In the genomic region with DNA sequence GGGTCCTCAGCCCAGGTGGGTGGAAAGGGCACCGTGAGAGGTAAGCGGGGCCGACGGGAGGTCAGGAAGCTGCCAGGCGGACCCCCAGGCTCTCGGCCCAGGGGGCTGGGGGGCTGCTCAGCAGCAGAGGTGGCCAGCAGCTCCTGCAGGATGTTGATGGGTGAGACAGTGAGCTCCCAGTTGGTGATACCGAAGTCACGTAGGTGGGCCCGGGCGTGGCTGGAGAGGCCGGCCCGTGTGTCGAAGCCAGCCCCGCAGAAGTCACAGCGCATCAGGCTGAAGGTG, we compare ENCODE assay signal across 17 cellular contexts. TPM values are rescaled to one million over a fixed set of nuclear protein-coding genes. Genes with fewer than 3 reads are reported as not detected.
DNase-seq lines count a peak whose midpoint lies in the region; ATAC-seq, FAIRE-seq and TF ChIP-seq lines count a peak whose summit lies in the region.
"Had no signal": no experiment of that assay in that cellular context is flagged by ENCODE, and none has a peak within 500 bp of the region (broad histone marks: within the 10 kb centered on the region; RNA-seq: fewer than 3 reads in every experiment).

No MANE protein-coding gene starts in this region.

- 87% methylated on average over 15 of the region's 15 CpGs for WGBS in right cardiac atrium
- 89 to 91% methylated on average over 3 to 15 of the region's 15 CpGs for WGBS in endodermal cell (ENCODE audit: insufficient coverage in 1 of 2, insufficient read length in 1 of 2), 2 experiments

- H3K27me3 ChIP-seq in right cardiac atrium (ENCODE audit: control insufficient read depth, insufficient read depth): no peaks in the 10 kb centered on the region
- H3K27me3 ChIP-seq in right atrium auricular region: no peaks in the 10 kb centered on the region
- no peaks in the 10 kb centered on the region for H3K27me3 ChIP-seq in thoracic aorta (replicated peaks; ENCODE audit: insufficient read depth)
- no peaks in the 10 kb centered on the region for H3K27me3 ChIP-seq in endodermal cell (ENCODE audit: control insufficient read depth, insufficient read depth, low read length, poor library complexity, severe bottlenecking)
- no peaks in the 10 kb centered on the region for H3K27me3 ChIP-seq in Peyer's patch

- H3K9ac ChIP-seq in kidney (ENCODE audit: low read length in 2 of 2): no peak overlapping the region
- H3K9ac ChIP-seq in endodermal cell (ENCODE audit: extremely low read depth, low read length, poor library complexity, severe bottlenecking): no peak overlapping the region
- H3K9ac ChIP-seq: GM23248 had no signal

- no peaks in the 10 kb centered on the region for H3K36me3 Mint-ChIP-seq in endodermal cell (ENCODE audit: low read depth)
- H3K36me3 Mint-ChIP-seq in activated CD4-positive, alpha-beta memory T cell treated with anti-CD3 and anti-CD28 coated beads, Interleukin-2, amount 10 ng/mL, durations not matched to agents 7 days and 5 days (ENCODE audit: low read depth): peaks cover 4% of the 10 kb centered on the region
- H3K36me3 Mint-ChIP-seq: CD4-positive, CD25-positive, alpha-beta regulatory T cell had no signal

- FAIRE-seq in kidney (lab: Jason Lieb, UNC): no peak
- FAIRE-seq: GM18507, H54 had no signal

- H3K27ac Mint-ChIP-seq in endodermal cell: no peak overlapping the region
- H3K27ac Mint-ChIP-seq in activated CD4-positive, alpha-beta memory T cell treated with anti-CD3 and anti-CD28 coated beads, Interleukin-2, amount 10 ng/mL, durations not matched to agents 7 days and 5 days: no peak overlapping the region

- no peak for ATAC-seq in right cardiac atrium
- no peak for ATAC-seq in thoracic aorta (ENCODE audit: insufficient number of reproducible peaks, low FRiP score, low read depth)
- ATAC-seq: HCT116 had no signal

- no peak for TF ChIP-seq POLR2A in Peyer's patch (IDR thresholded peaks at IDR 0.05)

- H3K4me1 Mint-ChIP-seq in endodermal cell: peaks cover 7% of the 10 kb centered on the region
- H3K4me1 Mint-ChIP-seq in activated CD4-positive, alpha-beta memory T cell treated with anti-CD3 and anti-CD28 coated beads, Interleukin-2, amount 10 ng/mL, durations not matched to agents 7 days and 5 days: peaks cover 22% of the 10 kb centered on the region

- H3K27ac ChIP-seq in right cardiac atrium (ENCODE audit: low read length) (no peak overlapping the region), right atrium auricular region (no peak overlapping the region), kidney (ENCODE audit: low read depth in 2 of 2, low read length in 2 of 2) (no peak overlapping the region), thoracic aorta (peak overlapping the region; percentile 61 to 78), endodermal cell (ENCODE audit: low read depth, low read length) (no peak overlapping the region), Peyer's patch (no peak overlapping the region)
- H3K27ac ChIP-seq: 22Rv1, GM23248, HL-60 had no signal

- no peaks in the 10 kb centered on the region for H3K4me1 ChIP-seq in right cardiac atrium (ENCODE audit: control insufficient read depth, insufficient read depth, low read length)
- H3K4me1 ChIP-seq in right atrium auricular region: peaks cover 0 to 8% of the 10 kb centered on the region in 2 donors
- peaks cover under 1 to 4% of the 10 kb centered on the region in 2 donors for H3K4me1 ChIP-seq in kidney (ENCODE audit: control insufficient read depth in 1 of 2, insufficient read depth in 1 of 2, low read depth in 1 of 2, low read length in 2 of 2)
- peaks cover 29 to 56% of the 10 kb centered on the region in 2 donors for H3K4me1 ChIP-seq in thoracic aorta (ENCODE audit: control insufficient read depth in 1 of 2, low read depth in 2 of 2)
- no peaks in the 10 kb centered on the region for H3K4me1 ChIP-seq in endodermal cell (ENCODE audit: control insufficient read depth, insufficient read depth, low read length)
- peaks cover 0 to 7% (median 2%) of the 10 kb centered on the region in 4 donors for H3K4me1 ChIP-seq in Peyer's patch

- H3K9me3 ChIP-seq in right cardiac atrium (ENCODE audit: control insufficient read depth, low read length): no peaks in the 10 kb centered on the region
- H3K9me3 ChIP-seq in right atrium auricular region: no peaks in the 10 kb centered on the region
- no peaks in the 10 kb centered on the region for H3K9me3 ChIP-seq in kidney (ENCODE audit: control insufficient read depth in 1 of 2, low read length in 2 of 2)
- H3K9me3 ChIP-seq in thoracic aorta: no peaks in the 10 kb centered on the region
- H3K9me3 ChIP-seq in endodermal cell (ENCODE audit: control insufficient read depth, low read length): no peaks in the 10 kb centered on the region
- no peaks in the 10 kb centered on the region for H3K9me3 ChIP-seq in Peyer's patch

- no peaks in the 10 kb centered on the region for H3K27me3 Mint-ChIP-seq in endodermal cell (ENCODE audit: insufficient read depth)
- H3K27me3 Mint-ChIP-seq in activated CD4-positive, alpha-beta memory T cell treated with anti-CD3 and anti-CD28 coated beads, Interleukin-2, amount 10 ng/mL, durations not matched to agents 7 days and 5 days: no peaks in the 10 kb centered on the region
- H3K27me3 Mint-ChIP-seq: CD4-positive, CD25-positive, alpha-beta regulatory T cell had no signal

- CTCF ChIA-PET in activated CD4-positive, alpha-beta memory T cell treated with anti-CD3 and anti-CD28 coated beads, Interleukin-2, amount 10 ng/mL, durations not matched to agents 7 days and 5 days (lab: Charles Lee): interaction anchor here (1.5 to 1.7 kb wide), 2 partner anchors 17 to 119 kb away, joined by 6 to 11 read pairs; partner anchors contain the start of gene AKAP8L

- TF ChIP-seq CTCF in right atrium auricular region (IDR thresholded peaks at IDR 0.05): no peak
- TF ChIP-seq CTCF in kidney (IDR thresholded peaks at IDR 0.05; ENCODE audit: borderline replicate concordance, extremely low read depth, insufficient read depth): no peak
- TF ChIP-seq CTCF in thoracic aorta (IDR thresholded peaks at IDR 0.05): no peak
- TF ChIP-seq CTCF in endodermal cell (conservative IDR thresholded peaks at IDR 0.05): no peak
- TF ChIP-seq CTCF in Peyer's patch (IDR thresholded peaks at IDR 0.05): no peak

- H3K4me3 Mint-ChIP-seq in endodermal cell: no peak overlapping the region
- no peak overlapping the region for H3K4me3 Mint-ChIP-seq in activated CD4-positive, alpha-beta memory T cell treated with anti-CD3 and anti-CD28 coated beads, Interleukin-2, amount 10 ng/mL, durations not matched to agents 7 days and 5 days

- DNase-seq in right cardiac atrium (peak in 2 of 3 donors; percentile 33 to 50), right atrium auricular region (ENCODE audit: low spot score) (no peak), kidney (peak; percentile 61), thoracic aorta (ENCODE audit: low spot score) (no peak), endodermal cell (no peak), Peyer's patch (no peak), DMS114 treated with DMSO at 0.1 percent for 48 hours (lab: John Stamatoyannopoulos, UW; ENCODE audit: unreplicated experiment) (no peak)
- no peak for DNase-seq in activated CD4-positive, alpha-beta memory T cell treated with anti-CD3 and anti-CD28 coated beads, Interleukin-2, amount 10 ng/mL, durations not matched to agents 7 days and 5 days
- DNase-seq: CD4-positive, CD25-positive, alpha-beta regulatory T cell had no signal

- intact Hi-C loops in right cardiac atrium (cut with DNase I) (no loop called here), kidney (cut with DNase I) (no loop called here)

- POLR2A ChIA-PET in activated CD4-positive, alpha-beta memory T cell treated with anti-CD3 and anti-CD28 coated beads, Interleukin-2, amount 10 ng/mL, durations not matched to agents 7 days and 5 days (lab: Charles Lee): interaction anchor here (0.9 to 2.3 kb wide), 6 partner anchors 11 to 119 kb away, joined by 3 to 13 read pairs (median 4); partner anchors contain the start of genes AKAP8L and RASAL3

- no peak overlapping the region for H3K4me3 ChIP-seq in right cardiac atrium (ENCODE audit: low read length)
- H3K4me3 ChIP-seq in right atrium auricular region: no peak overlapping the region
- H3K4me3 ChIP-seq in kidney (ENCODE audit: low read length in 2 of 2): no peak overlapping the region
- no peak overlapping the region for H3K4me3 ChIP-seq in thoracic aorta
- H3K4me3 ChIP-seq in endodermal cell (ENCODE audit: low read length): no peak overlapping the region
- no peak overlapping the region for H3K4me3 ChIP-seq in Peyer's patch
- H3K4me3 ChIP-seq: GM23248 had no signal

- H3K36me3 ChIP-seq in right atrium auricular region (peaks cover 4% of the 10 kb centered on the region), kidney (ENCODE audit: control insufficient read depth in 1 of 2, insufficient read depth in 2 of 2, low read length in 2 of 2) (peaks cover 0 to 2% of the 10 kb centered on the region in 2 donors), thoracic aorta (no peaks in the 10 kb centered on the region), endodermal cell (ENCODE audit: control insufficient read depth, insufficient read depth, low read length) (no peaks in the 10 kb centered on the region), Peyer's patch (no peaks in the 10 kb centered on the region)

- no peaks in the 10 kb centered on the region for H3K9me3 Mint-ChIP-seq in endodermal cell
- no peaks in the 10 kb centered on the region for H3K9me3 Mint-ChIP-seq in activated CD4-positive, alpha-beta memory T cell treated with anti-CD3 and anti-CD28 coated beads, Interleukin-2, amount 10 ng/mL, durations not matched to agents 7 days and 5 days
- H3K9me3 Mint-ChIP-seq: CD4-positive, CD25-positive, alpha-beta regulatory T cell had no signal

RNA-seq across cellular contexts. Expression of gene WIZ, which starts 13.0 kb away (rescaled TPM):
- total RNA-seq in right cardiac atrium (10 to 100 TPM; 28.9 to 36.5 (median 33.3) TPM), right atrium auricular region (10 to 100 TPM; 22.4 to 44.2 TPM), kidney (37.1 TPM), thoracic aorta (10 to 100 TPM; 37.8 to 45.3 TPM), endodermal cell (10 to 100 TPM; 38.0 to 38.6 TPM), Peyer's patch (10 to 100 TPM; 25.4 to 45.2 (median 40.6) TPM)
- polyA plus RNA-seq in right cardiac atrium (28.0 TPM), kidney (ENCODE audit: insufficient read depth, low read depth, low replicate concordance) (15.4 TPM)
- polyA plus RNA-seq in endodermal cell (2013, experiment 1 of 2): 51.9 TPM
- 44.8 TPM for polyA plus RNA-seq in endodermal cell (2013, experiment 2 of 2)
- total RNA-seq in activated CD4-positive, alpha-beta memory T cell treated with anti-CD3 and anti-CD28 coated beads, Interleukin-2, amount 10 ng/mL, durations not matched to agents 7 days and 5 days: 10 to 100 TPM; 25.3 to 25.4 TPM

RNA-seq across cellular contexts. Expression of gene AKAP8L, which starts 18.0 kb away (rescaled TPM):
- total RNA-seq in right cardiac atrium (100 to 1,000 TPM in 1 of 4 donors, 10 to 100 TPM in 3; 64.4 to 106 (median 86.1) TPM), right atrium auricular region (10 to 100 TPM; 66.5 to 78.2 TPM), kidney (122 TPM), thoracic aorta (100 to 1,000 TPM; 163 to 247 TPM), endodermal cell (100 to 1,000 TPM; 190 to 237 TPM), Peyer's patch (100 to 1,000 TPM; 129 to 275 (median 247) TPM)
- polyA plus RNA-seq in right cardiac atrium (66.5 TPM), kidney (ENCODE audit: insufficient read depth, low read depth, low replicate concordance) (44.3 TPM)
- polyA plus RNA-seq in endodermal cell (2013, experiment 1 of 2): 160 TPM
- polyA plus RNA-seq in endodermal cell (2013, experiment 2 of 2): 124 TPM
- 10 to 100 TPM; 96.3 to 98.2 TPM for total RNA-seq in activated CD4-positive, alpha-beta memory T cell treated with anti-CD3 and anti-CD28 coated beads, Interleukin-2, amount 10 ng/mL, durations not matched to agents 7 days and 5 days

RNA-seq across cellular contexts. Expression of gene RASAL3, which starts 27.6 kb away (rescaled TPM):
- total RNA-seq in right cardiac atrium (1 to 10 TPM in 2 of 4 donors, under 1 TPM in 2; 0.68 to 2.5 (median 1.3) TPM), right atrium auricular region (1 to 10 TPM in 1 of 2 donors, under 1 TPM in 1; 0.48 to 1.7 TPM), kidney (12.1 TPM), thoracic aorta (1 to 10 TPM; 4.1 to 5.1 TPM), endodermal cell (not detected), Peyer's patch (10 to 100 TPM in 1 of 4 donors, 1 to 10 TPM in 3; 6.6 to 66.0 (median 6.9) TPM)
- polyA plus RNA-seq in right cardiac atrium (0.66 TPM), kidney (ENCODE audit: insufficient read depth, low read depth, low replicate concordance) (1.5 TPM)
- polyA plus RNA-seq in endodermal cell (2013, experiment 1 of 2): not detected
- not detected for polyA plus RNA-seq in endodermal cell (2013, experiment 2 of 2)
- total RNA-seq in activated CD4-positive, alpha-beta memory T cell treated with anti-CD3 and anti-CD28 coated beads, Interleukin-2, amount 10 ng/mL, durations not matched to agents 7 days and 5 days: 100 to 1,000 TPM; 174 to 179 TPM
- total RNA-seq: Daoy, GM23248 had no signal
- polyA plus RNA-seq: BJ, GM23248 had no signal

RNA-seq across cellular contexts. Expression of gene PGLYRP2, which starts 42.5 kb away (rescaled TPM):
- total RNA-seq in right cardiac atrium (not detected), right atrium auricular region (not detected), kidney (not detected), thoracic aorta (not detected), endodermal cell (not detected), Peyer's patch (not detected)
- polyA plus RNA-seq in right cardiac atrium (not detected), kidney (ENCODE audit: insufficient read depth, low read depth, low replicate concordance) (not detected)
- polyA plus RNA-seq in endodermal cell (2013, experiment 1 of 2): not detected
- not detected for polyA plus RNA-seq in endodermal cell (2013, experiment 2 of 2)
- under 1 TPM; 0.08 to 0.10 TPM for total RNA-seq in activated CD4-positive, alpha-beta memory T cell treated with anti-CD3 and anti-CD28 coated beads, Interleukin-2, amount 10 ng/mL, durations not matched to agents 7 days and 5 days
- total RNA-seq: CD4-positive, CD25-positive, alpha-beta regulatory T cell; GM23248 had no signal
- polyA plus RNA-seq: BJ, GM23248 had no signal

RNA-seq across cellular contexts. Expression of gene AKAP8, which starts 57.2 kb away (rescaled TPM):
- total RNA-seq in right cardiac atrium (10 to 100 TPM; 17.1 to 24.9 (median 21.4) TPM), right atrium auricular region (10 to 100 TPM; 12.3 to 17.9 TPM), kidney (60.2 TPM), thoracic aorta (10 to 100 TPM; 18.7 to 54.9 TPM), endodermal cell (10 to 100 TPM; 34.9 to 39.6 TPM), Peyer's patch (10 to 100 TPM; 27.1 to 86.6 (median 58.5) TPM)
- polyA plus RNA-seq in right cardiac atrium (9.3 TPM), kidney (ENCODE audit: insufficient read depth, low read depth, low replicate concordance) (11.5 TPM)
- polyA plus RNA-seq in endodermal cell (2013, experiment 1 of 2): 20.5 TPM
- 18.1 TPM for polyA plus RNA-seq in endodermal cell (2013, experiment 2 of 2)
- 10 to 100 TPM; 43.8 to 45.9 TPM for total RNA-seq in activated CD4-positive, alpha-beta memory T cell treated with anti-CD3 and anti-CD28 coated beads, Interleukin-2, amount 10 ng/mL, durations not matched to agents 7 days and 5 days

Comparison
In these comparisons a context has a peak if more than half of its experiments do, and no peak if none do; other contexts are left out.
1. DNase-seq: peak in right cardiac atrium (2 of 3) and kidney (single experiment); none in right atrium auricular region (single experiment), thoracic aorta (single experiment), endodermal cell (single experiment), activated CD4-positive, alpha-beta memory T cell treated with anti-CD3 and anti-CD28 coated beads, Interleukin-2, amount 10 ng/mL, durations not matched to agents 7 days and 5 days (single experiment), Peyer's patch (0 of 3) and DMS114 treated with DMSO at 0.1 percent for 48 hours (single experiment).
2. H3K27ac ChIP-seq: peak in thoracic aorta (2 of 2); none in right cardiac atrium (single experiment), right atrium auricular region (0 of 2), kidney (0 of 2), endodermal cell (single experiment) and Peyer's patch (0 of 4).